24 cellular contexts compared by ENCODE assay signal in the genomic region with DNA sequence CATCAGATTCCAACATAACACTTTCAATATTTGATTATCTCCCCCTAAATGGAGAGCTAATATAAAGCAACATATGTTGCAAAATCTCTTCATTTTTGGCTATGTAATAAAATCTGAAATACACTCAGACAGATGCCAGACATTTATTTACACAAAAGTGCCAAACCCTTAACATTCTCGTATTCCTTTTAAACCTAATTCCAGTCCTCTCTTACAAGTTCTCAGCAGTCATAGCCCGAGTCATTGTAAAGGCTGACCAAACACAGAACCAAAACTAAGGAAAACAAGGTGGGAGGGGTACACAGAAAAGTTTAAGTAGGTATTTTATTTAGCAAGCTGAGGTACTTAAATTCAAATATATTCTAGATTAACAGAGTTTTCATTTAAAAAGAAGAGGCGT.
A peak's percentile ranks its signal among the peaks of the same experiment; 100 is the strongest.
DNase-seq lines count a peak whose midpoint lies in the region; ATAC-seq and TF ChIP-seq lines count a peak whose summit lies in the region.
"Had no signal": no experiment of that assay in that cellular context is flagged by ENCODE, and none has a peak within 500 bp of the region (broad histone marks: within the 10 kb centered on the region; RNA-seq: fewer than 3 reads in every experiment).

No MANE protein-coding gene starts in this region.

- intact Hi-C loops in PC-3 (cut with micrococcal nuclease) (no loop called here), testis (cut with DNase I; ENCODE audit: low total_unique reads) (no loop called here)

- H3K36me3 ChIP-seq in PC-3 (ENCODE audit: low read depth, low read length) = peaks cover 6% of the 10 kb centered on the region; the same call in 1 of the 2 replicates
- no peaks in the 10 kb centered on the region for H3K36me3 ChIP-seq in thoracic aorta
- H3K36me3 ChIP-seq in testis (ENCODE audit: low read depth, missing control alignments) = no peaks in the 10 kb centered on the region

- BruUV-seq in PC-3 (replicated peaks; lab: Mats Ljungman, UMichigan) = no TSS peak

- no peak overlapping the region for H3K9ac ChIP-seq in PC-3 (ENCODE audit: low read length)
- H3K9ac ChIP-seq: BLaER1 had no signal

- H3K27ac Mint-ChIP-seq in chondrocyte (ENCODE audit: unreplicated experiment) = peak overlapping the region; percentile 58
- H3K27ac Mint-ChIP-seq in nephron progenitor cell = no peak overlapping the region
- H3K27ac Mint-ChIP-seq: CD4-positive, alpha-beta memory T cell had no signal

- H3K4me1 ChIP-seq in PC-3 (ENCODE audit: insufficient read depth, low read length) (peaks cover 22% of the 10 kb centered on the region), thoracic aorta (ENCODE audit: control insufficient read depth in 1 of 2, low read depth in 2 of 2) (peaks cover 36 to 53% of the 10 kb centered on the region in 2 donors), testis (peaks cover 10% of the 10 kb centered on the region)
- H3K4me1 ChIP-seq: BLaER1, Caco-2 had no signal

- H3K9me3 Mint-ChIP-seq in chondrocyte (ENCODE audit: low read depth) (peaks cover 2% of the 10 kb centered on the region), nephron progenitor cell (no peaks in the 10 kb centered on the region)
- H3K9me3 Mint-ChIP-seq: CD4-positive, alpha-beta memory T cell had no signal

- H3K4me2 ChIP-seq in PC-3 (ENCODE audit: low read length) = no peak overlapping the region
- H3K4me2 ChIP-seq: BLaER1 had no signal

- H3K27me3 Mint-ChIP-seq in chondrocyte (ENCODE audit: low read depth) = no peaks in the 10 kb centered on the region
- no peaks in the 10 kb centered on the region for H3K27me3 Mint-ChIP-seq in nephron progenitor cell (ENCODE audit: low read depth, poor library complexity)

- H3F3A ChIP-seq in PC-3 (ENCODE audit: low read length, unreplicated experiment) = no peaks in the 10 kb centered on the region

- H3K4me3 ChIP-seq in PC-3 (ENCODE audit: low read length) = no peak overlapping the region
- H3K4me3 ChIP-seq in fibroblast of villous mesenchyme (ENCODE audit: low read depth, low read length) = no peak overlapping the region
- H3K4me3 ChIP-seq in thoracic aorta = peak overlapping the region; percentile 1
- H3K4me3 ChIP-seq in testis = no peak overlapping the region
- H3K4me3 ChIP-seq: BLaER1, GM12878, SJSA1 had no signal

- POLR2A ChIA-PET in PC-3 (lab: Charles Lee; ENCODE audit: unreplicated experiment) = no interaction called here

- H4K20me1 ChIP-seq in PC-3 (ENCODE audit: low read length) = no peaks in the 10 kb centered on the region

- H3K36me3 Mint-ChIP-seq in chondrocyte (ENCODE audit: low read depth) (peaks cover 4% of the 10 kb centered on the region), nephron progenitor cell (ENCODE audit: low read depth) (peaks cover 45% of the 10 kb centered on the region)

- H3K27ac ChIP-seq in PC-3 (ENCODE audit: low read length) = no peak overlapping the region
- peak overlapping the region; percentile 29 to 49 for H3K27ac ChIP-seq in thoracic aorta
- H3K27ac ChIP-seq in testis = no peak overlapping the region
- H3K27ac ChIP-seq: BLaER1, SJSA1 had no signal

- TF ChIP-seq POLR2A in testis (IDR thresholded peaks at IDR 0.05) = no peak

- TF ChIP-seq CTCF in PC-3 (conservative IDR thresholded peaks at IDR 0.05; ENCODE audit: low read depth, low read length) = no peak
- TF ChIP-seq CTCF in chondrocyte (IDR thresholded peaks at IDR 0.05) = no peak
- no peak for TF ChIP-seq CTCF in fibroblast of villous mesenchyme (IDR thresholded peaks at IDR 0.05; ENCODE audit: insufficient read depth, low read depth, low read length)
- no peak for TF ChIP-seq CTCF in thoracic aorta (IDR thresholded peaks at IDR 0.05)
- TF ChIP-seq CTCF in testis (IDR thresholded peaks at IDR 0.05) = no peak
- TF ChIP-seq CTCF in nephron progenitor cell (IDR thresholded peaks at IDR 0.05) = no peak

- 82 to 88% methylated on average over 3 of the region's 3 CpGs for WGBS in testis, 2 donors

- CTCF ChIA-PET in PC-3 (lab: Charles Lee) = no interaction called here

- no peaks in the 10 kb centered on the region for H3K9me2 ChIP-seq in PC-3 (replicated peaks; ENCODE audit: low read length)

- H3K4me3 Mint-ChIP-seq in chondrocyte (ENCODE audit: unreplicated experiment) (no peak overlapping the region), nephron progenitor cell (no peak overlapping the region)
- H3K4me3 Mint-ChIP-seq: CD4-positive, alpha-beta memory T cell had no signal

- H3K27me3 ChIP-seq in PC-3 (ENCODE audit: low read length) (no peaks in the 10 kb centered on the region), thoracic aorta (replicated peaks; ENCODE audit: insufficient read depth) (no peaks in the 10 kb centered on the region), testis (no peaks in the 10 kb centered on the region)
- H3K27me3 ChIP-seq: BLaER1, SJSA1 had no signal

- H3K9me3 ChIP-seq in PC-3 (ENCODE audit: low read length) (no peaks in the 10 kb centered on the region), thoracic aorta (no peaks in the 10 kb centered on the region), testis (no peaks in the 10 kb centered on the region)
- H3K9me3 ChIP-seq: BLaER1, Caco-2, SJSA1 had no signal

- H2AFZ ChIP-seq in PC-3 (ENCODE audit: low read length) = no peak overlapping the region

- peaks cover 58% of the 10 kb centered on the region for H3K4me1 Mint-ChIP-seq in chondrocyte (ENCODE audit: low read depth)
- H3K4me1 Mint-ChIP-seq in nephron progenitor cell = peaks cover 77% of the 10 kb centered on the region

- no peak for DNase-seq in PC-3
- no peak for DNase-seq in chondrocyte (ENCODE audit: low spot score)
- peak; percentile 29 for DNase-seq in fibroblast of villous mesenchyme (ENCODE audit: low read depth)
- DNase-seq in thoracic aorta (ENCODE audit: low spot score) = no peak
- DNase-seq in NCI-H187 treated with DMSO at 0.1 percent for 48 hours (lab: John Stamatoyannopoulos, UW) = no peak
- DNase-seq in testis = no peak
- no peak for DNase-seq in Kasumi-1 (lab: John Stamatoyannopoulos, UW)
- no peak for DNase-seq in nephron progenitor cell
- DNase-seq: Caco-2; CD4-positive, alpha-beta memory T cell; DMS 273 treated with DMSO at 0.1 percent for 48 hours; DMS79 treated with DMSO at 0.1 percent for 48 hours; GOT3; HCEC 1CT; NCI-H1092; NCI-H1436 treated with DMSO at 0.1 percent for 48 hours; NCI-H2029; NCI-H226; NCI-H524 treated with DMSO at 0.1 percent for 48 hours; NCI-H82 had no signal

- H3K79me2 ChIP-seq in PC-3 (ENCODE audit: low read length) = no peaks in the 10 kb centered on the region

- 0 out of 2 replicates have a peak, but pooled peaks have one; percentile 35 for ATAC-seq in PC-3
- ATAC-seq in thoracic aorta (ENCODE audit: insufficient number of reproducible peaks, low FRiP score, low read depth) = no peak
- ATAC-seq: GM12878, Right ventricle myocardium inferior had no signal

Comparison
In these comparisons a context has a peak if more than half of its experiments do, and no peak if none do; other contexts are left out.
1. H3K27ac ChIP-seq: peak in thoracic aorta (2 of 2); none in PC-3 (single experiment) and testis (0 of 2).